ENCODE assay signal across 11 cellular contexts in the genomic region with DNA sequence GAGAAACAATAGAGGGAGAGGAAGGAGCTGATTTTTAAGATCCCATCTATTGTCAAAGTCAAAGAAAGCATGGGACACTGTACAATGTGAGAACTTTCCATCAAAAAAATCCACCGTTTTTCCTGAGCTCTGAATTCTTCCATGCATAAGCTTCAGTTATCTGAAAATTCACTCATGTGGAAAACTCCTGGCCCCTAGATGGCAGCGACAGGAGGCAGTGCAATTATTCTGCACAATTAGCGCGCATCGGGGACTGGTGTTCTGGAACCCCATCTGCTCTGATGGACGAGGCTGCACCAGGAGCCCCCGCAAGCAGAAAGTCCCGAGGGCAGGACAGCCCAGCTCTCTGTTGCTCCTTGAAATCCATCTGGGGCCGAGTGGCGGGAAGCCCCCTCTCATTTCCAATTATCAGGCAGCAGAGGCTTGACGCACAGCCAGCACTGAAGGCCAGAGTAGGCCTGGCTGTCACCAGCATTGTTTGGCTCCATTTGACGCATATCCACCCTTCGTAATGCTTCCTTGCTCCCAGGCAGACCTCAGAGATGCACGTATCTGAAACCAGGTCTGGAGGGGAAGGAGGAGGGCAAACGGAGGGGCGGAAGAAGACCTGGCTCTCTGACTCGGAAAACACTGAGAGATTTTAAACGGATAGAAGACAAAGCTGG.
DNase-seq lines count a peak whose midpoint lies in the region; ATAC-seq and TF ChIP-seq lines count a peak whose summit lies in the region.
"Had no signal": no experiment of that assay in that cellular context is flagged by ENCODE, and none has a peak within 500 bp of the region (broad histone marks: within the 10 kb centered on the region; RNA-seq: fewer than 3 reads in every experiment).

No MANE protein-coding gene starts in this region.

- intact Hi-C loops in breast epithelium (cut with DNase I; ENCODE audit: low total_unique reads): no loop called here
- intact Hi-C loops in MCF 10A (cut with micrococcal nuclease): no loop called here
- intact Hi-C loops in aorta (cut with DNase I): no loop called here

- WGBS in aorta, 2 donors: 6 to 12% methylated on average over 18 of the region's 18 CpGs

- no peaks in the 10 kb centered on the region for H3K27me3 Mint-ChIP-seq in MCF 10A (ENCODE audit: insufficient read depth, unreplicated experiment)

- H3K4me3 Mint-ChIP-seq in MCF 10A (ENCODE audit: unreplicated experiment): no peak overlapping the region
- H3K4me3 Mint-ChIP-seq: activated CD4-positive, alpha-beta memory T cell treated with anti-CD3 and anti-CD28 coated beads, Interleukin-2, amount 10 ng/mL, durations not matched to agents 7 days and 5 days; memory B cell had no signal

- no peak overlapping the region for H3K27ac Mint-ChIP-seq in MCF 10A (ENCODE audit: low read depth, unreplicated experiment)
- H3K27ac Mint-ChIP-seq: activated CD4-positive, alpha-beta memory T cell treated with anti-CD3 and anti-CD28 coated beads, Interleukin-2, amount 10 ng/mL, durations not matched to agents 7 days and 5 days; memory B cell had no signal

- H3K36me3 ChIP-seq in breast epithelium: no peaks in the 10 kb centered on the region
- peaks cover 33% of the 10 kb centered on the region for H3K36me3 ChIP-seq in muscle layer of colon (ENCODE audit: insufficient read depth, low read length)
- H3K36me3 ChIP-seq in aorta (ENCODE audit: control insufficient read depth in 1 of 2, insufficient read depth in 2 of 2, low read length in 1 of 2): no peaks in the 10 kb centered on the region

- no peak for DNase-seq in breast epithelium (ENCODE audit: low spot score in 2 of 2)
- DNase-seq in MCF 10A (ENCODE audit: unreplicated experiment): no peak
- DNase-seq in epithelial cell of esophagus (ENCODE audit: low read depth): no peak
- peak; percentile 66 to 78 for DNase-seq in aorta
- no peak for DNase-seq in HUDEP-2 (lab: John Stamatoyannopoulos, UW; ENCODE audit: unreplicated experiment in 76 of 76)
- DNase-seq: activated CD4-positive, alpha-beta memory T cell treated with anti-CD3 and anti-CD28 coated beads, Interleukin-2, amount 10 ng/mL, durations not matched to agents 7 days and 5 days had no signal

- H3K4me3 ChIP-seq in breast epithelium (peak overlapping the region in 2 of 3 donors; percentile 5 to 56), epithelial cell of esophagus (ENCODE audit: low read length) (no peak overlapping the region), muscle layer of colon (ENCODE audit: low read depth in 1 of 2, low read length in 2 of 2) (peak overlapping the region in 1 of 2 donors; percentile 85), aorta (ENCODE audit: low read length in 2 of 2) (no peak overlapping the region)
- H3K4me3 ChIP-seq: BLaER1 had no signal

- no peak for TF ChIP-seq POLR2A in breast epithelium (IDR thresholded peaks at IDR 0.05)

- H3K36me3 Mint-ChIP-seq in MCF 10A (ENCODE audit: insufficient read depth, unreplicated experiment): no peaks in the 10 kb centered on the region
- H3K36me3 Mint-ChIP-seq: memory B cell had no signal

- peaks cover 35% of the 10 kb centered on the region for H3K4me1 Mint-ChIP-seq in MCF 10A (ENCODE audit: insufficient read depth, unreplicated experiment)
- H3K4me1 Mint-ChIP-seq: memory B cell had no signal

- no peaks in the 10 kb centered on the region for H3K9me3 Mint-ChIP-seq in MCF 10A (ENCODE audit: unreplicated experiment)
- H3K9me3 Mint-ChIP-seq: activated CD4-positive, alpha-beta memory T cell treated with anti-CD3 and anti-CD28 coated beads, Interleukin-2, amount 10 ng/mL, durations not matched to agents 7 days and 5 days; memory B cell had no signal

- ATAC-seq in aorta (ENCODE audit: low FRiP score) (no peak), GM21526 (IDR thresholded peaks at IDR 0.05; ENCODE audit: low FRiP score, unreplicated experiment) (no peak), GM18867 (IDR thresholded peaks at IDR 0.05; ENCODE audit: unreplicated experiment) (no peak)

- H3K4me1 ChIP-seq in breast epithelium (peaks cover 27 to 65% of the 10 kb centered on the region in 2 donors), muscle layer of colon (ENCODE audit: insufficient read depth, low read length) (peaks cover 99% of the 10 kb centered on the region), aorta (ENCODE audit: control insufficient read depth in 1 of 2, insufficient read depth in 2 of 2, low read length in 2 of 2) (peaks cover 0 to 9% of the 10 kb centered on the region in 2 donors)

- H3K27me3 ChIP-seq in breast epithelium (no peaks in the 10 kb centered on the region), muscle layer of colon (ENCODE audit: control insufficient read depth in 1 of 2, insufficient read depth in 2 of 2, low read length in 2 of 2) (no peaks in the 10 kb centered on the region), aorta (ENCODE audit: control insufficient read depth in 1 of 2, insufficient read depth in 2 of 2, low read length in 1 of 2) (no peaks in the 10 kb centered on the region)
- H3K27me3 ChIP-seq: BLaER1 had no signal

- BruUV-seq in MCF 10A (replicated peaks; lab: Mats Ljungman, UMichigan): no TSS peak

- H3K27ac ChIP-seq in breast epithelium: peak overlapping the region; percentile 91 to 96
- H3K27ac ChIP-seq in muscle layer of colon (ENCODE audit: low read depth, low read length): peak overlapping the region; percentile 97
- peak overlapping the region; percentile 97 to 100 for H3K27ac ChIP-seq in aorta (ENCODE audit: low read depth in 1 of 2, low read length in 2 of 2)
- H3K27ac ChIP-seq: BLaER1 had no signal

- H3K9ac ChIP-seq in muscle layer of colon (ENCODE audit: low read length): peak overlapping the region; percentile 94
- H3K9ac ChIP-seq: BLaER1 had no signal

- no peaks in the 10 kb centered on the region for H3K9me3 ChIP-seq in breast epithelium
- no peaks in the 10 kb centered on the region for H3K9me3 ChIP-seq in muscle layer of colon (ENCODE audit: low read length)
- no peaks in the 10 kb centered on the region for H3K9me3 ChIP-seq in aorta (ENCODE audit: control insufficient read depth, low read length)
- H3K9me3 ChIP-seq: BLaER1 had no signal

- POLR2A ChIA-PET in MCF 10A (lab: Yijun Ruan, JAX): no interaction called here

- CTCF ChIA-PET in MCF 10A (lab: Yijun Ruan, JAX): interaction anchor here (0.6 to 2.1 kb wide), 10 partner anchors 46 to 176 kb away, joined by 3 to 5 read pairs (median 4); no protein-coding TSS in a partner anchor

- TF ChIP-seq CTCF in breast epithelium (IDR thresholded peaks at IDR 0.05) (no peak), MCF 10A (IDR thresholded peaks at IDR 0.05; ENCODE audit: unreplicated experiment) (no peak), epithelial cell of esophagus (IDR thresholded peaks at IDR 0.05; ENCODE audit: insufficient read depth, low read depth, low read length, missing control alignments) (peak; percentile 15)

Comparison
In these comparisons a context has a peak if more than half of its experiments do, and no peak if none do; other contexts are left out.
1. DNase-seq: peak in aorta (2 of 2); none in breast epithelium (0 of 2), MCF 10A (single experiment), epithelial cell of esophagus (single experiment) and HUDEP-2 (0 of 76).
2. H3K4me3 ChIP-seq: peak in breast epithelium (2 of 3); none in epithelial cell of esophagus (single experiment) and aorta (0 of 2).
3. Peak in every context shown above with its lines, with median percentiles within 50 percentile points of each other: H3K27ac ChIP-seq.